ENCODE assay signal across 12 cellular contexts in the genomic region with DNA sequence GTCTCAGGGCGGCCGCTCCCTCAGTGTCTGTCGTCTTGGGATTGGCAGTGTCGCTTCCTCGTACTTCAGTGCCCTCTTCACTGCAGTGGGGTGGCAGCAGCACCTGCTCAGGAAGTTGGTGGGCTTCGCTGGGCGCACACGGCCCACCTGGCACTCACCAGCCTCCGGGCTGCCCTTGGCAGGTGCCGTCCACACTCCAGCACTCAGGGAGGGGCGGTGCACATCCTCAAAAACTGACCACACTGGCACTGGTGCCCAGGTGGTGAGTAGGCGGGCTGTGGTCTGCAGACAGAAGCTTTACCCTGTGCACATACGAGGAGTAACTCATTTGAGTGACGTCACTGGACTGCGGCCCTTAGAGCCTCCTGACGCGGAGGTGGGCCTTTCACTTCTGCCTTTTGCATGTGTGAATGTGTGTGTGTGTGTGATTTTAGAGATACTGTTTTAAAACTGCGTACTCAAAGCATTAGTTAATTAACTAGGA.
A peak's percentile ranks its signal among the peaks of the same experiment; 100 is the strongest.
DNase-seq lines count a peak whose midpoint lies in the region; ATAC-seq and TF ChIP-seq lines count a peak whose summit lies in the region.
"Had no signal": no experiment of that assay in that cellular context is flagged by ENCODE, and none has a peak within 500 bp of the region (broad histone marks: within the 10 kb centered on the region; RNA-seq: fewer than 3 reads in every experiment).

No MANE protein-coding gene starts in this region.

- no peaks in the 10 kb centered on the region for H3K27me3 Mint-ChIP-seq in activated naive CD8-positive, alpha-beta T cell treated with anti-CD3 and anti-CD28 coated beads, Interleukin-2, amount 50 U/mL, for 24 hours
- H3K27me3 Mint-ChIP-seq: CD8-positive, alpha-beta memory T cell had no signal

- H3K36me3 ChIP-seq in GM06990 (ENCODE audit: control insufficient read depth, insufficient read depth, low read length): peaks cover 4% of the 10 kb centered on the region
- H3K36me3 ChIP-seq: ovary had no signal

- TF ChIP-seq CTCF in GM06990 (IDR thresholded peaks at IDR 0.05; ENCODE audit: insufficient read depth, low read length, poor library complexity, severe bottlenecking): no peak

- H3K27ac Mint-ChIP-seq in activated naive CD8-positive, alpha-beta T cell treated with anti-CD3 and anti-CD28 coated beads, Interleukin-2, amount 50 U/mL, for 24 hours: peak overlapping the region; percentile 23
- H3K27ac Mint-ChIP-seq: CD8-positive, alpha-beta memory T cell had no signal

- DNase-seq in GM06990 (ENCODE audit: extremely low read depth, insufficient read length) (peak; percentile 87), nucleus accumbens (lab: John Stamatoyannopoulos, UW) (no peak), DMS114 treated with DMSO at 0.1 percent for 48 hours (lab: John Stamatoyannopoulos, UW; ENCODE audit: unreplicated experiment) (no peak)
- DNase-seq in activated naive CD8-positive, alpha-beta T cell treated with anti-CD3 and anti-CD28 coated beads, Interleukin-2, amount 50 U/mL, for 24 hours: peak; percentile 22
- no peak for DNase-seq in stimulated activated CD4-positive, alpha-beta T cell treated with anti-CD3 and anti-CD28 coated beads, Interleukin-2, amount 100 ng/mL, for 48 hours
- DNase-seq in central memory CD4-positive, alpha-beta T cell: no peak
- DNase-seq: activated CD4-positive, alpha-beta T cell treated with anti-CD3 and anti-CD28 coated beads for 48 hours; NCI-H82 had no signal

- H3K27me3 ChIP-seq in GM06990 (replicated peaks; ENCODE audit: control insufficient read depth, insufficient read depth, low read length): no peaks in the 10 kb centered on the region
- H3K27me3 ChIP-seq: ovary had no signal

- H3K36me3 Mint-ChIP-seq in activated naive CD8-positive, alpha-beta T cell treated with anti-CD3 and anti-CD28 coated beads, Interleukin-2, amount 50 U/mL, for 24 hours (ENCODE audit: low read depth): peaks cover 26% of the 10 kb centered on the region

- no peaks in the 10 kb centered on the region for H3K9me3 Mint-ChIP-seq in activated naive CD8-positive, alpha-beta T cell treated with anti-CD3 and anti-CD28 coated beads, Interleukin-2, amount 50 U/mL, for 24 hours
- H3K9me3 Mint-ChIP-seq: CD8-positive, alpha-beta memory T cell had no signal

- peak; percentile 80 for ATAC-seq in GM19372 (IDR thresholded peaks at IDR 0.05; ENCODE audit: low read depth, unreplicated experiment)
- ATAC-seq in HG03045 (IDR thresholded peaks at IDR 0.05; ENCODE audit: unreplicated experiment): peak; percentile 68
- peak; percentile 44 for ATAC-seq in activated naive CD8-positive, alpha-beta T cell treated with anti-CD3 and anti-CD28 coated beads, Interleukin-2, amount 50 U/mL, for 24 hours

- H3K4me1 Mint-ChIP-seq in activated naive CD8-positive, alpha-beta T cell treated with anti-CD3 and anti-CD28 coated beads, Interleukin-2, amount 50 U/mL, for 24 hours: peaks cover 11% of the 10 kb centered on the region

- no peak overlapping the region for H3K4me3 ChIP-seq in GM06990 (replicated peaks; ENCODE audit: low read depth, low read length)
- H3K4me3 ChIP-seq: ovary had no signal

- no peak overlapping the region for H3K4me3 Mint-ChIP-seq in activated naive CD8-positive, alpha-beta T cell treated with anti-CD3 and anti-CD28 coated beads, Interleukin-2, amount 50 U/mL, for 24 hours

Comparison
In these comparisons a context has a peak if more than half of its experiments do, and no peak if none do; other contexts are left out.
1. DNase-seq: peak in GM06990 (single experiment) and activated naive CD8-positive, alpha-beta T cell treated with anti-CD3 and anti-CD28 coated beads, Interleukin-2, amount 50 U/mL, for 24 hours (single experiment); none in stimulated activated CD4-positive, alpha-beta T cell treated with anti-CD3 and anti-CD28 coated beads, Interleukin-2, amount 100 ng/mL, for 48 hours (0 of 2), central memory CD4-positive, alpha-beta T cell (single experiment), nucleus accumbens (0 of 56) and DMS114 treated with DMSO at 0.1 percent for 48 hours (single experiment).
2. Peak in every context shown above with its lines, with median percentiles within 50 percentile points of each other: ATAC-seq.